Comparison of ENCODE assay signal across 8 cellular contexts in genomic region chr14:78325911-78326310, GRCh38.
"Had no signal": no experiment of that assay in that cellular context is flagged by ENCODE, and none has a peak within 500 bp of the region (broad histone marks: within the 10 kb centered on the region; RNA-seq: fewer than 3 reads in every experiment).

No MANE protein-coding gene starts in this region.

- H3K4me1 ChIP-seq: HAP-1 had no signal

- H3K4me3 ChIP-seq: GM23248, GM23338, HAP-1 had no signal

- H3K4me2 ChIP-seq: GM23338 had no signal

- H3K9me3 ChIP-seq: HAP-1 had no signal

- H3K27ac ChIP-seq: GM23248 had no signal

- H3K9ac ChIP-seq: GM23248 had no signal

- H3K9me3 Mint-ChIP-seq: GM23338, H9 had no signal

- H3K27ac Mint-ChIP-seq: GM23338, H9, HFFc6 had no signal

- DNase-seq: GM23248, GOT3, H7, H9, HCEC 1CT, HFFc6 had no signal

- H3K36me3 ChIP-seq: HAP-1 had no signal

- H3K4me3 Mint-ChIP-seq: GM23338, H9, HFFc6 had no signal
